8 cellular contexts compared by ENCODE assay signal in the genomic region with DNA sequence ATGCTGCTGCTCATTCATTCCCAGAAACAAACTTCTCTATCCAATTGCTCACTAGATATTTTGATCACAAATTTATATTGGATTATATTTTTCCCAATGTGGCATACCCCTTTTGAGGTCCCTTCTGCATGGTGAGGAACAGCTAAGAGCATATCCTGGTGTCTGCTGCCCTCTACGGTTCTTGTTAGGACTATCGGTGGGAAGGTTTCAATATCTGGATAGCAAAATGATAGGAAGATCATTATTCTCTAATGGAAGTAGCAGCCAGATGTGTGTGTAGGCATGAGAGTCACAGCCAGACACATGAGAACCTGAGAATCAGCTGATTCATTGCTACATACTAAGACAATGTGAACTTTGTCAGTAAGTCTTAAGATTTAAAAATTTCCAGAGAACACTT.
A peak's percentile ranks its signal among the peaks of the same experiment; 100 is the strongest.
DNase-seq lines count a peak whose midpoint lies in the region; ATAC-seq, FAIRE-seq and TF ChIP-seq lines count a peak whose summit lies in the region.

No MANE protein-coding gene starts in this region.

- no peak overlapping the region for H3K4ac ChIP-seq in IMR-90 (ENCODE audit: low read depth, low read length)

- H3K27me3 ChIP-seq in IMR-90 (ENCODE audit: control insufficient read depth, insufficient read depth, low read length), result no peaks in the 10 kb centered on the region
- no peaks in the 10 kb centered on the region for H3K27me3 ChIP-seq in SK-N-SH (ENCODE audit: insufficient read depth)
- H3K27me3 ChIP-seq in prostate gland (replicated peaks; ENCODE audit: insufficient read depth), result no peaks in the 10 kb centered on the region

- H3K36me3 ChIP-seq in IMR-90 (ENCODE audit: control insufficient read depth, insufficient read depth, low read length) (no peaks in the 10 kb centered on the region), SK-N-SH (replicated peaks in 1 of 2; ENCODE audit: control insufficient read depth in 1 of 2, insufficient read depth in 2 of 2, low read length in 1 of 2) (no peaks in the 10 kb centered on the region), prostate gland (no peaks in the 10 kb centered on the region)

- H4K20me1 ChIP-seq in IMR-90 (ENCODE audit: insufficient read depth, low read length), result no peaks in the 10 kb centered on the region
- no peaks in the 10 kb centered on the region for H4K20me1 ChIP-seq in SK-N-SH (ENCODE audit: insufficient read depth)

- H3K9me1 ChIP-seq in IMR-90 (ENCODE audit: insufficient read depth, low read length), result no peaks in the 10 kb centered on the region

- TF ChIP-seq CTCF in IMR-90 (conservative IDR thresholded peaks at IDR 0.05; ENCODE audit: low read depth, low read length) (no peak), SK-N-SH (IDR thresholded peaks at IDR 0.05) (peak; percentile 59), prostate gland (IDR thresholded peaks at IDR 0.05) (no peak)

- no peak overlapping the region for H2BK15ac ChIP-seq in IMR-90 (ENCODE audit: low read depth, low read length)

- no peaks in the 10 kb centered on the region for H3K36me3 Mint-ChIP-seq in activated naive CD4-positive, alpha-beta T cell treated with anti-CD3 and anti-CD28 coated beads, Interleukin-2, amount 50 U/mL, for 72 hours

- no peak overlapping the region for H4K91ac ChIP-seq in IMR-90 (ENCODE audit: insufficient read depth, low read depth, low read length)

- H3K23ac ChIP-seq in IMR-90 (ENCODE audit: low read depth, low read length), result no peak overlapping the region

- H3K4me3 ChIP-seq in IMR-90 (ENCODE audit: insufficient read depth, low read depth, low read length) (no peak overlapping the region), SK-N-SH (ENCODE audit: low read depth in 2 of 2, low read length in 1 of 2) (no peak overlapping the region), prostate gland (no peak overlapping the region)

- H3K56ac ChIP-seq in IMR-90 (ENCODE audit: extremely low read depth, insufficient read depth, low read length), result no peak overlapping the region

- CTCF ChIA-PET in IMR-90 (lab: Yijun Ruan, JAX), result no interaction called here
- CTCF ChIA-PET in SK-N-SH (lab: Yijun Ruan, JAX), result interaction anchor here (0.7 to 1.9 kb wide), 4 partner anchors 14 to 1095 kb away, joined by 3 to 4 read pairs (median 3); no protein-coding TSS in a partner anchor

- peak; percentile 60 for ATAC-seq in IMR-90 (ENCODE audit: low read depth)
- no peak for ATAC-seq in activated naive CD4-positive, alpha-beta T cell treated with anti-CD3 and anti-CD28 coated beads, Interleukin-2, amount 50 U/mL, for 72 hours

- dilution Hi-C loops in IMR-90 (cut with HindIII; ENCODE audit: low sequenced_read_pairs, unreplicated experiment), result no loop called here

- H2AFZ ChIP-seq in IMR-90 (replicated peaks; ENCODE audit: low read length, poor library complexity), result no peak overlapping the region
- H2AFZ ChIP-seq in SK-N-SH (ENCODE audit: low read depth), result no peak overlapping the region

- in situ Hi-C loops in IMR-90 (cut with MboI; ENCODE audit: low sequenced_read_pairs), result no loop called here

- no peak for FAIRE-seq in RCC 7860 (lab: Jason Lieb, UNC)

- no peak overlapping the region for H4K5ac ChIP-seq in IMR-90 (ENCODE audit: low read depth, low read length)

- POLR2A ChIA-PET in IMR-90 (lab: Charles Lee; ENCODE audit: unreplicated experiment) (no interaction called here), SK-N-SH (lab: Yijun Ruan, JAX) (no interaction called here)

- H3K4me1 ChIP-seq in IMR-90 (ENCODE audit: control insufficient read depth, insufficient read depth, low read length) (no peaks in the 10 kb centered on the region), SK-N-SH (ENCODE audit: control insufficient read depth in 1 of 2, insufficient read depth in 2 of 2, low read depth in 1 of 2, low read length in 1 of 2) (no peaks in the 10 kb centered on the region), prostate gland (replicated peaks) (no peaks in the 10 kb centered on the region)

- peak; percentile 15; the same call in 1 of the 2 replicates for TF ChIP-seq RAD21 in IMR-90 (IDR thresholded peaks at IDR 0.05; ENCODE audit: low read length)
- TF ChIP-seq RAD21 in SK-N-SH (IDR thresholded peaks at IDR 0.05; ENCODE audit: low read length), result peak; percentile 82

- no peak overlapping the region for H4K8ac ChIP-seq in IMR-90 (ENCODE audit: low read depth in 2 of 2, low read length in 2 of 2)

- no peak overlapping the region for H3K9ac ChIP-seq in IMR-90 (ENCODE audit: low read depth, low read length)
- no peak overlapping the region for H3K9ac ChIP-seq in SK-N-SH

- H3K4me2 ChIP-seq in IMR-90 (ENCODE audit: low read depth, low read length) (no peak overlapping the region), SK-N-SH (no peak overlapping the region)

- H3K14ac ChIP-seq in IMR-90 (replicated peaks; ENCODE audit: low read depth, low read length), result no peak overlapping the region

- H3K27ac ChIP-seq in IMR-90 (ENCODE audit: insufficient read depth, low read length), result no peak overlapping the region
- H3K27ac ChIP-seq in SK-N-SH (ENCODE audit: low read depth in 2 of 2, low read length in 1 of 2), result no peak overlapping the region
- no peak overlapping the region for H3K27ac ChIP-seq in prostate gland

- no peaks in the 10 kb centered on the region for H3K79me1 ChIP-seq in IMR-90 (ENCODE audit: low read depth in 1 of 2, low read length in 2 of 2)

- H3K27ac Mint-ChIP-seq in activated naive CD4-positive, alpha-beta T cell treated with anti-CD3 and anti-CD28 coated beads, Interleukin-2, amount 50 U/mL, for 72 hours, result no peak overlapping the region

- H2AK9ac ChIP-seq in IMR-90 (replicated peaks; ENCODE audit: low read depth, low read length, poor library complexity), result no peak overlapping the region

- no peak overlapping the region for H2BK120ac ChIP-seq in IMR-90 (ENCODE audit: low read depth, low read length)

- TF ChIP-seq POLR2A in IMR-90 (IDR thresholded peaks at IDR 0.05; ENCODE audit: low read depth, low read length) (no peak), prostate gland (IDR thresholded peaks at IDR 0.05) (no peak)

- DNase-seq in COLO829 (ENCODE audit: low spot score), result peak; percentile 36
- DNase-seq in IMR-90, result peak; percentile 2
- peak; percentile 37 for DNase-seq in SK-N-SH
- peak; percentile 37 for DNase-seq in inferior parietal cortex (ENCODE audit: extremely low spot score)
- no peak for DNase-seq in GM03348 (ENCODE audit: low spot score)
- DNase-seq in RCC 7860 (ENCODE audit: low spot score), result no peak
- DNase-seq in activated naive CD4-positive, alpha-beta T cell treated with anti-CD3 and anti-CD28 coated beads, Interleukin-2, amount 50 U/mL, for 72 hours (ENCODE audit: low spot score in 2 of 2), result no peak
- DNase-seq in prostate gland (ENCODE audit: low spot score), result no peak

- H2BK20ac ChIP-seq in IMR-90 (ENCODE audit: low read depth, low read length), result no peak overlapping the region

- no peak overlapping the region for H3K18ac ChIP-seq in IMR-90 (ENCODE audit: low read depth, low read length)

- no peaks in the 10 kb centered on the region for H3K9me2 ChIP-seq in SK-N-SH

- TF ChIP-seq EP300 in SK-N-SH (IDR thresholded peaks at IDR 0.05; ENCODE audit: borderline replicate concordance in 1 of 2, low read depth in 1 of 2, low read length in 1 of 2), result no peak

- H3K9me3 ChIP-seq in IMR-90 (ENCODE audit: control insufficient read depth, insufficient read depth, low read length) (no peaks in the 10 kb centered on the region), SK-N-SH (no peaks in the 10 kb centered on the region), prostate gland (no peaks in the 10 kb centered on the region)

- H2BK5ac ChIP-seq in IMR-90 (ENCODE audit: low read depth, low read length, poor library complexity, severe bottlenecking), result no peak overlapping the region

- peaks cover 8 to 23% of the 10 kb centered on the region in 2 donors for H3K9me3 Mint-ChIP-seq in activated naive CD4-positive, alpha-beta T cell treated with anti-CD3 and anti-CD28 coated beads, Interleukin-2, amount 50 U/mL, for 72 hours

- no peaks in the 10 kb centered on the region for H3K79me2 ChIP-seq in SK-N-SH (ENCODE audit: insufficient read depth)

- BruUV-seq in IMR-90 (replicated peaks; lab: Mats Ljungman, UMichigan), result no TSS peak

- H2AK5ac ChIP-seq in IMR-90 (ENCODE audit: low read depth, low read length), result no peak overlapping the region

- H3F3A ChIP-seq in SK-N-SH (replicated peaks; ENCODE audit: insufficient read depth), result no peaks in the 10 kb centered on the region

- no CpG with 5 or more reads among the region's 2 CpGs for WGBS in IMR-90 (ENCODE audit: extremely low coverage in 2 of 2, insufficient read length in 1 of 2), 2 experiments
- WGBS in SK-N-SH (ENCODE audit: low lambda C conversion rate), result 61% methylated on average over 2 of the region's 2 CpGs
- 51% methylated on average over 2 of the region's 2 CpGs for WGBS in prostate gland

- intact Hi-C loops in IMR-90 (cut with micrococcal nuclease), result no loop called here
- intact Hi-C loops in prostate gland (cut with DNase I), result no loop called here

TF ChIP-seq in IMR-90, 13 proteins besides CTCF, POLR2A, EP300 and RAD21 (continues in another document):
- TF ChIP-seq BHLHE40 (IDR thresholded peaks at IDR 0.05; ENCODE audit: low read depth, low read length), result no peak
- TF ChIP-seq, protein P1, sequence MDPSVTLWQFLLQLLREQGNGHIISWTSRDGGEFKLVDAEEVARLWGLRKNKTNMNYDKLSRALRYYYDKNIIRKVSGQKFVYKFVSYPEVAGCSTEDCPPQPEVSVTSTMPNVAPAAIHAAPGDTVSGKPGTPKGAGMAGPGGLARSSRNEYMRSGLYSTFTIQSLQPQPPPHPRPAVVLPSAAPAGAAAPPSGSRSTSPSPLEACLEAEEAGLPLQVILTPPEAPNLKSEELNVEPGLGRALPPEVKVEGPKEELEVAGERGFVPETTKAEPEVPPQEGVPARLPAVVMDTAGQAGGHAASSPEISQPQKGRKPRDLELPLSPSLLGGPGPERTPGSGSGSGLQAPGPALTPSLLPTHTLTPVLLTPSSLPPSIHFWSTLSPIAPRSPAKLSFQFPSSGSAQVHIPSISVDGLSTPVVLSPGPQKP (IDR thresholded peaks at IDR 0.05; ENCODE audit: borderline replicate concordance, low read depth, low read length), result no peak
- no peak for TF ChIP-seq SMC3 (IDR thresholded peaks at IDR 0.05; ENCODE audit: low read depth, low read length)
- no peak for TF ChIP-seq CEBPB (IDR thresholded peaks at IDR 0.05; ENCODE audit: low read depth, low read length)

TF ChIP-seq in SK-N-SH, 30 proteins besides CTCF, POLR2A, EP300 and RAD21 (continues in another document):
- TF ChIP-seq NFIC (IDR thresholded peaks at IDR 0.05; ENCODE audit: borderline replicate concordance) (no peak), TCF12 (IDR thresholded peaks at IDR 0.05) (no peak), SMC3 (IDR thresholded peaks at IDR 0.05; ENCODE audit: low read depth, low read length) (peak; percentile 41; the same call in 1 of the 2 replicates)
- TF ChIP-seq, protein P2, sequence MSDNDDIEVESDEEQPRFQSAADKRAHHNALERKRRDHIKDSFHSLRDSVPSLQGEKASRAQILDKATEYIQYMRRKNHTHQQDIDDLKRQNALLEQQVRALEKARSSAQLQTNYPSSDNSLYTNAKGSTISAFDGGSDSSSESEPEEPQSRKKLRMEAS (IDR thresholded peaks at IDR 0.05; ENCODE audit: low read depth), result no peak

Comparison
In these comparisons a context has a peak if more than half of its experiments do, and no peak if none do; other contexts are left out.
1. DNase-seq: peak in COLO829 (single experiment), IMR-90 (single experiment), SK-N-SH (single experiment) and inferior parietal cortex (single experiment); none in GM03348 (single experiment), RCC 7860 (single experiment), activated naive CD4-positive, alpha-beta T cell treated with anti-CD3 and anti-CD28 coated beads, Interleukin-2, amount 50 U/mL, for 72 hours (0 of 2) and prostate gland (single experiment).